In genomic region chrX:48956728-48957414, GRCh38 we compare ENCODE assay signal across 6 cellular contexts.
DNase-seq lines count a peak whose midpoint lies in the region; TF ChIP-seq lines count a peak whose summit lies in the region.

No MANE protein-coding gene starts in this region.

- TF ChIP-seq POLR2A in erythroblast (IDR thresholded peaks at IDR 0.05; ENCODE audit: low read length): no peak

- peak overlapping the region; percentile 71 for H3K4me3 ChIP-seq in GM08714 (ENCODE audit: low read length)

- DNase-seq in T-helper 22 cell (ENCODE audit: low read depth) (peak; percentile 55), erythroblast (lab: John Stamatoyannopoulos, UW) (peak; percentile 66 to 74), NCI-H446 (lab: John Stamatoyannopoulos, UW) (no peak), amniotic stem cell (lab: John Stamatoyannopoulos, UW) (no peak)
- DNase-seq in stimulated activated CD4-positive, alpha-beta T cell treated with anti-CD3 and anti-CD28 coated beads, Interleukin-1b, Interleukin-23, amount 100 ng/mL, for 4 hours (ENCODE audit: low read depth in 2 of 2): peak; percentile 41 to 50

Comparison
In these comparisons a context has a peak if more than half of its experiments do, and no peak if none do; other contexts are left out.
1. DNase-seq: peak in T-helper 22 cell (single experiment), erythroblast (2 of 2) and stimulated activated CD4-positive, alpha-beta T cell treated with anti-CD3 and anti-CD28 coated beads, Interleukin-1b, Interleukin-23, amount 100 ng/mL, for 4 hours (2 of 2); none in NCI-H446 (0 of 2) and amniotic stem cell (single experiment).